In the genomic region with DNA sequence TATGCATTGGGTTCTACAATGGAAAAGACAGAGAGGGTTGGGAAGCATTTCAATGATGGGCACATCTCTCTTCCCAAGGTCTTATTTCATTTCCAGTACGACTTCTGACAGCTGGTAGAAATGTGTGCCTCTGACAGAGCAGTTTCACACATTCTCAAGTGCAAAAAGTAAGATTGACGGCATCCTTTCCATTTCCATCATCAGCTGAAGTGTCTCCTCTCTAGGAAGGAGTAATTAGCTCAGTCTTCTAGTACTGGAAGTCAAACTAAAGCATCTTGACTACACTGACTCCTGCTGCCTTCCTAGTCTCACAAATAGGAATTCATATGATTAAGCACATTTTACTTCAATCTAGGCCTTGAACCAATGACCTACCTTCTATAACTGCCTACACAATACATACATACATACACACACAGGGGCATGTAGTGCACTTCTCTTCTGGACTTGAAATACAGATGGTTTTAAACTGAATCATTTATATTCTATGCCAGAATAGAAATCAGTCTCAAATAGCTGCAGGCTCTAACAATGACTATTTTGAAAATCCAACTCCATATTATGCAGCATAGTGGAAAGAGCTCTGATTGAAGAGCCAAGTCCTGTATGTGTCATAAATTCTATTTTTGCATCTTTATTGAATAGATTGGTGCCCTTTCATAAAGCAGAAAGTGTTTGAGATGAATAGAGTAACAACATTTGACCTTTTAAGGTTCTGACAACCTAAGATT, we compare ENCODE assay signal across 17 cellular contexts.
A peak's percentile ranks its signal among the peaks of the same experiment; 100 is the strongest.
DNase-seq lines count a peak whose midpoint lies in the region; ATAC-seq, FAIRE-seq and TF ChIP-seq lines count a peak whose summit lies in the region.
"Had no signal": no experiment of that assay in that cellular context is flagged by ENCODE, and none has a peak within 500 bp of the region (broad histone marks: within the 10 kb centered on the region; RNA-seq: fewer than 3 reads in every experiment).

No MANE protein-coding gene starts in this region.

- no peak for FAIRE-seq in pancreas (lab: Jason Lieb, UNC)
- FAIRE-seq: GM12891 had no signal

- no peak for TF ChIP-seq CTCF in RWPE2 (IDR thresholded peaks at IDR 0.05; ENCODE audit: poor library complexity, severe bottlenecking)
- TF ChIP-seq CTCF in chondrocyte (IDR thresholded peaks at IDR 0.05): no peak
- no peak for TF ChIP-seq CTCF in gastrocnemius medialis (IDR thresholded peaks at IDR 0.05 in 4 of 5, conservative IDR thresholded peaks at IDR 0.05 in 1 of 5)
- no peak for TF ChIP-seq CTCF in pancreas (IDR thresholded peaks at IDR 0.05)

- H3K4me3 Mint-ChIP-seq in activated T-cell treated with anti-CD3 and anti-CD28 coated beads, Interleukin-2, amount 50 U/mL, for 72 hours: peak overlapping the region; percentile 7 to 68
- no peak overlapping the region for H3K4me3 Mint-ChIP-seq in activated T-cell treated with anti-CD3 and anti-CD28 coated beads, Interleukin-2, amount 50 U/mL, for 4 hours
- no peak overlapping the region for H3K4me3 Mint-ChIP-seq in chondrocyte (ENCODE audit: unreplicated experiment)
- H3K4me3 Mint-ChIP-seq: GM23338 had no signal

- H3K36me3 Mint-ChIP-seq in activated T-cell treated with anti-CD3 and anti-CD28 coated beads, Interleukin-2, amount 50 U/mL, for 72 hours (ENCODE audit: insufficient read depth in 2 of 2): peaks cover 16 to 30% of the 10 kb centered on the region in 2 donors
- H3K36me3 Mint-ChIP-seq in activated T-cell treated with anti-CD3 and anti-CD28 coated beads, Interleukin-2, amount 50 U/mL, for 4 hours (ENCODE audit: insufficient read depth): peaks cover 27% of the 10 kb centered on the region
- H3K36me3 Mint-ChIP-seq in chondrocyte (ENCODE audit: low read depth): peaks cover 8% of the 10 kb centered on the region

- ATAC-seq in activated T-cell treated with anti-CD3 and anti-CD28 coated beads, Interleukin-2, amount 50 U/mL, for 72 hours (replicated peaks in 1 of 2): peak in 1 of 2 donors; percentile 17
- ATAC-seq in activated T-cell treated with anti-CD3 and anti-CD28 coated beads, Interleukin-2, amount 50 U/mL, for 4 hours: no peak
- peak; percentile 57; the same call in 2 of the 3 replicates for ATAC-seq in RWPE2 (ENCODE audit: low read depth)
- no peak for ATAC-seq in gastrocnemius medialis
- no peak for ATAC-seq in pancreas
- ATAC-seq: GM23338, right cardiac atrium had no signal

- intact Hi-C loops in gastrocnemius medialis (cut with DNase I; ENCODE audit: low total_unique reads) (no loop called here), pancreas (cut with DNase I) (no loop called here)

- H3K27ac ChIP-seq in RWPE2 (ENCODE audit: poor library complexity, severe bottlenecking) (peak overlapping the region; percentile 52), gastrocnemius medialis (peak overlapping the region in 3 of 4 donors; percentile 24 to 54 (median 46)), pancreas (no peak overlapping the region)

- H3K9me3 Mint-ChIP-seq in activated T-cell treated with anti-CD3 and anti-CD28 coated beads, Interleukin-2, amount 50 U/mL, for 72 hours: peaks cover 3 to 8% of the 10 kb centered on the region in 2 donors
- H3K9me3 Mint-ChIP-seq in activated T-cell treated with anti-CD3 and anti-CD28 coated beads, Interleukin-2, amount 50 U/mL, for 4 hours: peaks cover 13% of the 10 kb centered on the region
- peaks cover 13% of the 10 kb centered on the region for H3K9me3 Mint-ChIP-seq in chondrocyte (ENCODE audit: low read depth)
- H3K9me3 Mint-ChIP-seq: GM23338 had no signal

- H3K36me3 ChIP-seq in RWPE2 (ENCODE audit: low read depth): peaks cover 14% of the 10 kb centered on the region
- H3K36me3 ChIP-seq in gastrocnemius medialis: no peaks in the 10 kb centered on the region
- H3K36me3 ChIP-seq in pancreas: no peaks in the 10 kb centered on the region

- H3K4me3 ChIP-seq in RWPE2 (ENCODE audit: severe bottlenecking): no peak overlapping the region
- H3K4me3 ChIP-seq in gastrocnemius medialis: no peak overlapping the region
- no peak overlapping the region for H3K4me3 ChIP-seq in pancreas
- H3K4me3 ChIP-seq: coronary artery, GM23338 had no signal

- no peaks in the 10 kb centered on the region for H3K9me3 ChIP-seq in RWPE2 (ENCODE audit: severe bottlenecking)
- H3K9me3 ChIP-seq in gastrocnemius medialis: no peaks in the 10 kb centered on the region
- H3K9me3 ChIP-seq in pancreas: no peaks in the 10 kb centered on the region
- H3K9me3 ChIP-seq: Caco-2 had no signal

- peak overlapping the region; percentile 92 for H3K27ac Mint-ChIP-seq in activated T-cell treated with anti-CD3 and anti-CD28 coated beads, Interleukin-2, amount 50 U/mL, for 72 hours
- peak overlapping the region; percentile 20 for H3K27ac Mint-ChIP-seq in chondrocyte (ENCODE audit: unreplicated experiment)
- H3K27ac Mint-ChIP-seq: GM23338 had no signal

- no peak for TF ChIP-seq POLR2A in gastrocnemius medialis (IDR thresholded peaks at IDR 0.05)

- H3K27me3 ChIP-seq in RWPE2 (ENCODE audit: insufficient read depth, poor library complexity, severe bottlenecking) (no peaks in the 10 kb centered on the region), gastrocnemius medialis (no peaks in the 10 kb centered on the region), pancreas (no peaks in the 10 kb centered on the region)

- no peaks in the 10 kb centered on the region for H3K27me3 Mint-ChIP-seq in activated T-cell treated with anti-CD3 and anti-CD28 coated beads, Interleukin-2, amount 50 U/mL, for 72 hours (ENCODE audit: low read depth)
- H3K27me3 Mint-ChIP-seq in activated T-cell treated with anti-CD3 and anti-CD28 coated beads, Interleukin-2, amount 50 U/mL, for 4 hours (ENCODE audit: low read depth): no peaks in the 10 kb centered on the region
- no peaks in the 10 kb centered on the region for H3K27me3 Mint-ChIP-seq in chondrocyte (ENCODE audit: low read depth)

- in situ Hi-C loops in gastrocnemius medialis (cut with MboI; ENCODE audit: low sequenced_read_pairs in 4 of 4): loop anchor here in 3 of 4 donors (25.0 kb wide), 2 partner anchors 340 to 465 kb away; a partner anchor contains a TSS

- peaks cover 93% of the 10 kb centered on the region for H3K4me1 Mint-ChIP-seq in activated T-cell treated with anti-CD3 and anti-CD28 coated beads, Interleukin-2, amount 50 U/mL, for 72 hours (ENCODE audit: low read depth)
- peaks cover 81% of the 10 kb centered on the region for H3K4me1 Mint-ChIP-seq in activated T-cell treated with anti-CD3 and anti-CD28 coated beads, Interleukin-2, amount 50 U/mL, for 4 hours (ENCODE audit: low read depth)
- peaks cover 56% of the 10 kb centered on the region for H3K4me1 Mint-ChIP-seq in chondrocyte (ENCODE audit: low read depth)

- WGBS in pancreas, 2 donors: 85 to 90% methylated on average over 2 of the region's 2 CpGs

- H3K4me1 ChIP-seq in RWPE2 (ENCODE audit: insufficient read depth, poor library complexity, severe bottlenecking) (peaks cover 61% of the 10 kb centered on the region), gastrocnemius medialis (peaks cover 0 to 42% of the 10 kb centered on the region in 2 donors), pancreas (peaks cover 0 to 10% (median 9%) of the 10 kb centered on the region in 3 donors)

- no peak for DNase-seq in activated T-cell treated with anti-CD3 and anti-CD28 coated beads, Interleukin-2, amount 50 U/mL, for 72 hours
- DNase-seq in activated T-cell treated with anti-CD3 and anti-CD28 coated beads, Interleukin-2, amount 50 U/mL, for 4 hours: no peak
- DNase-seq in RWPE2 (ENCODE audit: low spot score) (no peak), chondrocyte (ENCODE audit: low spot score) (no peak), gastrocnemius medialis (no peak), pancreas (no peak), NCI-H128 (lab: John Stamatoyannopoulos, UW; ENCODE audit: unreplicated experiment) (no peak)
- DNase-seq in NK-92 treated with Interleukin-12 subunit alpha and Interleukin-12 subunit beta, amount 100 ng/mL, for 24 hours (lab: John Stamatoyannopoulos, UW): no peak
- DNase-seq: anterior cingulate cortex, Caco-2, islet precursor cell, mesendoderm, NCI-H1092, right cardiac atrium had no signal

Comparison
In these comparisons a context has a peak if more than half of its experiments do, and no peak if none do; other contexts are left out.
1. H3K4me3 Mint-ChIP-seq: peak in activated T-cell treated with anti-CD3 and anti-CD28 coated beads, Interleukin-2, amount 50 U/mL, for 72 hours (2 of 2); none in activated T-cell treated with anti-CD3 and anti-CD28 coated beads, Interleukin-2, amount 50 U/mL, for 4 hours (single experiment) and chondrocyte (single experiment).
2. H3K27ac ChIP-seq: peak in RWPE2 (single experiment) and gastrocnemius medialis (3 of 4); none in pancreas (0 of 4).